In the genomic region with DNA sequence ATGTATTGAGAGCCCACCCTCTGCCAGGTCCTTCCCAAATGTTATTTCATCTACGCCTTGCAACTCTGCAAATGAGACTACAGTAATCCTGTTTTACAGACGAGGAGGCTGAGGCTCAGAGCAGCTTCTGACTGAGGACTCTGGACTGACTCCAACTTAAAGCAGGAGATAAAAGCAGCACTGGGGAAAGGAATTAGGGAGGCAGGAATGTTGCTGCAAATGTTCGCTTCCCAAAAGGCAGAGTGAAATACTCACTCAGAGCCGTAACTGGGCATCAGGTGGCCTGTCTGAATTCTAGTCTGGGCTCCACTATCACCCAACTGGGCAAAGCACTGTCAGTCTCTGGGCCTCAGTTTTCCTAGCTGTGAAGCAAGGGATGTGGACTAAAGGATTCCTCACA, we compare ENCODE assay signal across 2 cellular contexts.
TF ChIP-seq lines count a peak whose summit lies in the region.

No MANE protein-coding gene starts in this region.

TF ChIP-seq in H1, 55 proteins besides CTCF, POLR2A, EP300 and RAD21 (continued from another document):
- TF ChIP-seq SAP30 (IDR thresholded peaks at IDR 0.05; ENCODE audit: insufficient read depth, insufficient replicate concordance, low read length) (no peak), JUND (IDR thresholded peaks at IDR 0.05; ENCODE audit: low read length) (no peak), KDM4A (IDR thresholded peaks at IDR 0.05; ENCODE audit: low read depth, low read length, severe bottlenecking) (no peak), SRF (IDR thresholded peaks at IDR 0.05; ENCODE audit: low read depth, low read length) (no peak), ASH2L (IDR thresholded peaks at IDR 0.05; ENCODE audit: low read length) (no peak), SP4 (IDR thresholded peaks at IDR 0.05; ENCODE audit: low read length) (no peak), POU5F1 (IDR thresholded peaks at IDR 0.05; ENCODE audit: low read depth, low read length) (no peak), TBP (IDR thresholded peaks at IDR 0.05; ENCODE audit: low read depth, low read length) (no peak), CEBPB (IDR thresholded peaks at IDR 0.05; ENCODE audit: low read depth, low read length) (no peak), PHF8 (conservative IDR thresholded peaks at IDR 0.05; ENCODE audit: low read depth, low read length) (no peak), GTF2F1 (IDR thresholded peaks at IDR 0.05; ENCODE audit: borderline replicate concordance, low read depth, low read length) (no peak), CBX5 (IDR thresholded peaks at IDR 0.05; ENCODE audit: low read depth, low read length) (no peak), NRF1 (IDR thresholded peaks at IDR 0.05; ENCODE audit: low read depth, low read length) (no peak), CHD1 (IDR thresholded peaks at IDR 0.05; ENCODE audit: low read depth, low read length) (no peak), SIX5 (IDR thresholded peaks at IDR 0.05; ENCODE audit: low read depth, low read length) (no peak), BRCA1 (IDR thresholded peaks at IDR 0.05; ENCODE audit: low read depth, low read length) (no peak)
- TF ChIP-seq, protein P1, sequence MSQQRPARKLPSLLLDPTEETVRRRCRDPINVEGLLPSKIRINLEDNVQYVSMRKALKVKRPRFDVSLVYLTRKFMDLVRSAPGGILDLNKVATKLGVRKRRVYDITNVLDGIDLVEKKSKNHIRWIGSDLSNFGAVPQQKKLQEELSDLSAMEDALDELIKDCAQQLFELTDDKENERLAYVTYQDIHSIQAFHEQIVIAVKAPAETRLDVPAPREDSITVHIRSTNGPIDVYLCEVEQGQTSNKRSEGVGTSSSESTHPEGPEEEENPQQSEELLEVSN (IDR thresholded peaks at IDR 0.05) = no peak

TF ChIP-seq in SK-N-SH, 30 proteins besides CTCF, POLR2A, EP300 and RAD21:
- TF ChIP-seq, protein P2, sequence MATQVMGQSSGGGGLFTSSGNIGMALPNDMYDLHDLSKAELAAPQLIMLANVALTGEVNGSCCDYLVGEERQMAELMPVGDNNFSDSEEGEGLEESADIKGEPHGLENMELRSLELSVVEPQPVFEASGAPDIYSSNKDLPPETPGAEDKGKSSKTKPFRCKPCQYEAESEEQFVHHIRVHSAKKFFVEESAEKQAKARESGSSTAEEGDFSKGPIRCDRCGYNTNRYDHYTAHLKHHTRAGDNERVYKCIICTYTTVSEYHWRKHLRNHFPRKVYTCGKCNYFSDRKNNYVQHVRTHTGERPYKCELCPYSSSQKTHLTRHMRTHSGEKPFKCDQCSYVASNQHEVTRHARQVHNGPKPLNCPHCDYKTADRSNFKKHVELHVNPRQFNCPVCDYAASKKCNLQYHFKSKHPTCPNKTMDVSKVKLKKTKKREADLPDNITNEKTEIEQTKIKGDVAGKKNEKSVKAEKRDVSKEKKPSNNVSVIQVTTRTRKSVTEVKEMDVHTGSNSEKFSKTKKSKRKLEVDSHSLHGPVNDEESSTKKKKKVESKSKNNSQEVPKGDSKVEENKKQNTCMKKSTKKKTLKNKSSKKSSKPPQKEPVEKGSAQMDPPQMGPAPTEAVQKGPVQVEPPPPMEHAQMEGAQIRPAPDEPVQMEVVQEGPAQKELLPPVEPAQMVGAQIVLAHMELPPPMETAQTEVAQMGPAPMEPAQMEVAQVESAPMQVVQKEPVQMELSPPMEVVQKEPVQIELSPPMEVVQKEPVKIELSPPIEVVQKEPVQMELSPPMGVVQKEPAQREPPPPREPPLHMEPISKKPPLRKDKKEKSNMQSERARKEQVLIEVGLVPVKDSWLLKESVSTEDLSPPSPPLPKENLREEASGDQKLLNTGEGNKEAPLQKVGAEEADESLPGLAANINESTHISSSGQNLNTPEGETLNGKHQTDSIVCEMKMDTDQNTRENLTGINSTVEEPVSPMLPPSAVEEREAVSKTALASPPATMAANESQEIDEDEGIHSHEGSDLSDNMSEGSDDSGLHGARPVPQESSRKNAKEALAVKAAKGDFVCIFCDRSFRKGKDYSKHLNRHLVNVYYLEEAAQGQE (IDR thresholded peaks at IDR 0.05; ENCODE audit: low read depth, low read length) = no peak
- TF ChIP-seq JUND (IDR thresholded peaks at IDR 0.05) = no peak
- TF ChIP-seq TCF12 (IDR thresholded peaks at IDR 0.05) = no peak
- no peak for TF ChIP-seq EZH2phosphoT487 (IDR thresholded peaks at IDR 0.05; ENCODE audit: borderline replicate concordance, low read depth)
